Comparison of ENCODE assay signal across 34 cellular contexts in the genomic region with DNA sequence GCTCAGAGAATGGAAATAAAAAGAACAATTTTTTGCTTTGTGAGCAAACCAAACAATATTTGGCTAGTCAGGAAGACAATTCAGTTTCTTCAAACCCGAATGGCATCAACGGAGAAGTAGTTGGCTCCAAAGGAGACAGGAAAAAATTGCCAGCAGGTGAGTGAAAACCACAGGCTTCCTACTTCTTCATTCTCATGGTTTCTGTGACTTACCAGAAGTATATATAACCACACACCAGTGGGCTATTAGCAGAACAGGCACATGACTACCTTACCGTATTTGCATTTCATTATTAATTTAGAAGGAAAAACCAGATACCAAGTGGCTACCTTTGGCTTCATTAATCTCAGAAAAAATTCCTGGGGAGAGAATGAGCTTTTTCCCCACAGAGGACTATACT. TPM values are rescaled to one million over a fixed set of nuclear protein-coding genes. Genes with fewer than 3 reads are reported as not detected.
DNase-seq lines count a peak whose midpoint lies in the region; ATAC-seq, FAIRE-seq and TF ChIP-seq lines count a peak whose summit lies in the region.
"Had no signal": no experiment of that assay in that cellular context is flagged by ENCODE, and none has a peak within 500 bp of the region (broad histone marks: within the 10 kb centered on the region; RNA-seq: fewer than 3 reads in every experiment).

No MANE protein-coding gene starts in this region.

- TF ChIP-seq CTCF in smooth muscle cell (IDR thresholded peaks at IDR 0.05; ENCODE audit: borderline replicate concordance, insufficient read depth, poor library complexity, severe bottlenecking) (no peak), heart left ventricle (IDR thresholded peaks at IDR 0.05) (no peak), right atrium auricular region (IDR thresholded peaks at IDR 0.05) (no peak)

- H4K20me1 ChIP-seq in smooth muscle cell (ENCODE audit: low read depth) = no peaks in the 10 kb centered on the region

- H3K4me3 ChIP-seq in smooth muscle cell = no peak overlapping the region
- H3K4me3 ChIP-seq in heart left ventricle = no peak overlapping the region
- H3K4me3 ChIP-seq in right atrium auricular region = no peak overlapping the region
- H3K4me3 ChIP-seq: adrenal gland, body of pancreas, gastroesophageal sphincter, suprapubic skin had no signal

- intact Hi-C loops in heart left ventricle (cut with DNase I) = no loop called here

- FAIRE-seq in GM12891 (lab: Jason Lieb, UNC) = peak; percentile 75
- FAIRE-seq: endometrium, GM12892, H1, urothelium cell line had no signal

- H3K4me2 ChIP-seq in smooth muscle cell = no peak overlapping the region

- no peak overlapping the region for H3K9ac ChIP-seq in smooth muscle cell (ENCODE audit: low read depth)

- 96% methylated on average over 3 of the region's 3 CpGs for WGBS in smooth muscle cell (ENCODE audit: low lambda C conversion rate)
- WGBS in heart left ventricle, 4 donors = 81 to 92% (median 85%) methylated on average over 3 of the region's 3 CpGs

- H3K79me2 ChIP-seq in smooth muscle cell (ENCODE audit: low read depth) = no peaks in the 10 kb centered on the region

- H3K4me1 ChIP-seq in smooth muscle cell (ENCODE audit: low read depth) (no peaks in the 10 kb centered on the region), heart left ventricle (no peaks in the 10 kb centered on the region), right atrium auricular region (no peaks in the 10 kb centered on the region)
- H3K4me1 ChIP-seq: adrenal gland, gastroesophageal sphincter, suprapubic skin had no signal

- no peak overlapping the region for H2AFZ ChIP-seq in smooth muscle cell (ENCODE audit: low read depth)

- DNase-seq in GM12891 (ENCODE audit: insufficient read length, low spot score) (no peak), RPMI8226 (peak; percentile 54), smooth muscle cell (lab: John Stamatoyannopoulos, UW; ENCODE audit: unreplicated experiment) (no peak), heart left ventricle (no peak), right atrium auricular region (ENCODE audit: low spot score) (no peak)
- DNase-seq: activated B cell treated with CpG ODN at 0.5 μM for 24 hours; activated CD4-positive, alpha-beta T cell treated with anti-CD3 and anti-CD28 coated beads, Interleukin-2, amount 50 U/mL, for 4 hours; activated naive CD4-positive, alpha-beta T cell treated with Interleukin-2 at 50 U/mL for 16 hours; adrenal gland; body of pancreas; hypothalamus; immature natural killer cell; left colon; NCI-H1105; NCI-H2029; NCI-H69; stimulated activated CD4-positive, alpha-beta T cell treated with anti-CD3 and anti-CD28 coated beads, Interleukin-4, amount 100 ng/mL, for 4 hours; stimulated activated naive CD4-positive, alpha-beta T cell; T-helper 1 cell had no signal

- H3F3A ChIP-seq in smooth muscle cell (ENCODE audit: low read depth) = no peaks in the 10 kb centered on the region

- H3K27me3 ChIP-seq in smooth muscle cell (ENCODE audit: low read depth) (no peaks in the 10 kb centered on the region), heart left ventricle (no peaks in the 10 kb centered on the region), right atrium auricular region (no peaks in the 10 kb centered on the region)
- H3K27me3 ChIP-seq: adrenal gland, body of pancreas, gastroesophageal sphincter, suprapubic skin had no signal

- no peak for TF ChIP-seq POLR2A in GM12891 (IDR thresholded peaks at IDR 0.05; ENCODE audit: low read depth, low read length)
- TF ChIP-seq POLR2A in heart left ventricle (IDR thresholded peaks at IDR 0.05) = no peak

- no peaks in the 10 kb centered on the region for H3K9me3 ChIP-seq in smooth muscle cell (replicated peaks; ENCODE audit: low read depth)
- no peaks in the 10 kb centered on the region for H3K9me3 ChIP-seq in heart left ventricle
- H3K9me3 ChIP-seq in right atrium auricular region = no peaks in the 10 kb centered on the region
- H3K9me3 ChIP-seq: adrenal gland, body of pancreas, gastroesophageal sphincter, suprapubic skin had no signal

- H3K36me3 ChIP-seq in smooth muscle cell (ENCODE audit: low read depth) (no peaks in the 10 kb centered on the region), heart left ventricle (no peaks in the 10 kb centered on the region), right atrium auricular region (no peaks in the 10 kb centered on the region)
- H3K36me3 ChIP-seq: adrenal gland, gastroesophageal sphincter, suprapubic skin had no signal

- H3K27ac ChIP-seq in smooth muscle cell (ENCODE audit: low read depth) (no peak overlapping the region), heart left ventricle (no peak overlapping the region), right atrium auricular region (no peak overlapping the region)
- H3K27ac ChIP-seq: adrenal gland, gastroesophageal sphincter, RWPE1, suprapubic skin had no signal

- ATAC-seq in GM21360 (IDR thresholded peaks at IDR 0.05; ENCODE audit: unreplicated experiment) (peak; percentile 52), HG02884 (IDR thresholded peaks at IDR 0.05; ENCODE audit: unreplicated experiment) (peak; percentile 82), heart left ventricle (no peak), HG02970 (IDR thresholded peaks at IDR 0.05; ENCODE audit: low FRiP score, unreplicated experiment) (no peak)
- ATAC-seq: gastroesophageal sphincter, left colon, sciatic nerve had no signal

TF ChIP-seq in GM12891, 5 proteins besides CTCF, POLR2A, EP300 and RAD21:
- peak; percentile 73 for TF ChIP-seq SPI1 (IDR thresholded peaks at IDR 0.05; ENCODE audit: low read depth, low read length)
- TF ChIP-seq POU2F2 (IDR thresholded peaks at IDR 0.05; ENCODE audit: low read depth, low read length) = no peak
- no peak for TF ChIP-seq PAX5 (IDR thresholded peaks at IDR 0.05; ENCODE audit: insufficient read depth, low read length, severe bottlenecking)
- TF ChIP-seq POLR2AphosphoS5 (IDR thresholded peaks at IDR 0.05; ENCODE audit: low read depth, low read length) = no peak
- TF ChIP-seq TAF1 (IDR thresholded peaks at IDR 0.05; ENCODE audit: low read depth, low read length) = no peak

RNA-seq across cellular contexts. Expression of a gene that starts 8.8 kb away (rescaled TPM):
- not detected for polyA plus RNA-seq in GM12891 (2012; ENCODE audit: low read depth, missing spikeins)
- total RNA-seq in smooth muscle cell = not detected in 2 replicates
- 0.08 TPM in 1 of 2 replicates, not detected in the other for polyA plus RNA-seq in smooth muscle cell
- total RNA-seq in heart left ventricle = 1 to 10 TPM in 8 of 9 donors, under 1 TPM in 1; 0.68 to 3.8 (median 1.9) TPM
- under 1 TPM; 0.08 to 0.27 TPM for polyA plus RNA-seq in heart left ventricle
- 1 to 10 TPM in 1 of 2 donors, under 1 TPM in 1; 0.12 to 1.1 TPM for total RNA-seq in right atrium auricular region
- total RNA-seq: A172, dermis microvascular lymphatic vessel endothelial cell had no signal
- polyA plus RNA-seq: IgD-negative memory B cell, immature natural killer cell had no signal

RNA-seq across cellular contexts. Expression of a gene that starts 14.0 kb away (rescaled TPM):
- polyA plus RNA-seq in GM12891 (2012; ENCODE audit: low read depth, missing spikeins) = 3.5 TPM
- 27.9 and 58.8 TPM in 2 replicates for total RNA-seq in smooth muscle cell
- 14.6 and 16.2 TPM in 2 replicates for polyA plus RNA-seq in smooth muscle cell
- 10 to 100 TPM; 11.6 to 26.0 (median 21.6) TPM for total RNA-seq in heart left ventricle
- 1 to 10 TPM; 4.7 to 7.3 TPM for polyA plus RNA-seq in heart left ventricle
- total RNA-seq in right atrium auricular region = 10 to 100 TPM; 13.0 to 17.1 TPM

RNA-seq across cellular contexts. Expression of a gene that starts 51.1 kb away (rescaled TPM):
- polyA plus RNA-seq in GM12891 (2012; ENCODE audit: low read depth, missing spikeins) = not detected
- 0.36 TPM in 2 replicates for total RNA-seq in smooth muscle cell
- 0.06 and 0.70 TPM in 2 replicates for polyA plus RNA-seq in smooth muscle cell
- total RNA-seq in heart left ventricle = under 1 TPM in 1 of 9 donors, not detected in 8; 0.41 TPM
- polyA plus RNA-seq in heart left ventricle = under 1 TPM in 1 of 2 donors, not detected in 1; 0.03 TPM
- total RNA-seq in right atrium auricular region = not detected
- total RNA-seq: A172, activated B cell treated with CpG ODN at 0.5 μM for 24 hours, dermis microvascular lymphatic vessel endothelial cell, posterior vena cava had no signal
- polyA plus RNA-seq: adrenal gland, IgD-negative memory B cell, immature natural killer cell had no signal

Comparison
In these comparisons a context has a peak if more than half of its experiments do, and no peak if none do; other contexts are left out.
1. ATAC-seq: peak in GM21360 (single experiment) and HG02884 (single experiment); none in heart left ventricle (0 of 4) and HG02970 (single experiment).